Comparison of ENCODE assay signal across 21 cellular contexts in genomic region chr7:158049271-158049670, GRCh38.
"Had no signal": no experiment of that assay in that cellular context is flagged by ENCODE, and none has a peak within 500 bp of the region (broad histone marks: within the 10 kb centered on the region; RNA-seq: fewer than 3 reads in every experiment).

No MANE protein-coding gene starts in this region.

- H3K27me3 ChIP-seq: hepatocyte, neutrophil, suprapubic skin, uterus had no signal

- H3K27ac ChIP-seq: heart right ventricle, hepatocyte, left ventricle myocardium inferior, neutrophil, parathyroid adenoma, stomach, suprapubic skin, thoracic aorta, tibial artery, uterus had no signal

- H3K4me3 ChIP-seq: heart right ventricle, hepatocyte, left ventricle myocardium inferior, smooth muscle cell, stomach, suprapubic skin, thoracic aorta, tibial artery, uterus had no signal

- DNase-seq: heart right ventricle; left ventricle myocardium inferior; occipital lobe; right cardiac atrium; stimulated activated CD4-positive, alpha-beta T cell treated with anti-CD3 and anti-CD28 coated beads, Interleukin-12 subunit alpha, Interleukin-12 subunit beta, amount 100 ng/mL, for 4 hours; stimulated activated CD4-positive, alpha-beta T cell treated with anti-CD3 and anti-CD28 coated beads, Interleukin-15, amount 100 ng/mL, for 24 hours; stimulated activated CD4-positive, alpha-beta T cell treated with anti-CD3 and anti-CD28 coated beads, Interleukin-2, amount 100 ng/mL, for 24 hours; stimulated activated CD4-positive, alpha-beta T cell treated with anti-CD3 and anti-CD28 coated beads, Interleukin-4, amount 100 ng/mL, for 1 hour; stimulated activated naive B cell treated with anti-CD40 and anti-IgM and Interleukin-4, amounts not matched to agents 10 μg/mL and 1 μg/mL and 100 μg/mL, for 72 hours; stimulated activated naive CD8-positive, alpha-beta T cell treated with anti-CD3 and anti-CD28 coated beads, Interleukin-15, Interleukin-2, amounts not matched to agents 100 U/mL and 50 U/mL, for 24 hours; stomach; trophoblast cell; uterus had no signal

- H3K4me1 ChIP-seq: left ventricle myocardium inferior, parathyroid adenoma, stomach, suprapubic skin, tibial artery, uterus had no signal

- FAIRE-seq: keratinocyte had no signal

- H3K9me3 ChIP-seq: heart right ventricle, left ventricle myocardium inferior, neutrophil, stomach, suprapubic skin, thoracic aorta, tibial artery, uterus had no signal

- H3K36me3 ChIP-seq: heart right ventricle, left ventricle myocardium inferior, neutrophil, stomach, suprapubic skin, thoracic aorta, tibial artery, uterus had no signal

- H3K9ac ChIP-seq: parathyroid adenoma had no signal
